26 cellular contexts compared by ENCODE assay signal in genomic region chr12:94218244-94218643, GRCh38.
"Had no signal": no experiment of that assay in that cellular context is flagged by ENCODE, and none has a peak within 500 bp of the region (broad histone marks: within the 10 kb centered on the region; RNA-seq: fewer than 3 reads in every experiment).

No MANE protein-coding gene starts in this region.

- H3K27ac ChIP-seq: adrenal gland, ascending aorta, esophagus squamous epithelium, gastrocnemius medialis, pancreas, psoas muscle, right atrium auricular region, spleen, upper lobe of left lung had no signal

- H3K4me1 Mint-ChIP-seq: central memory CD8-positive, alpha-beta T cell; nephron had no signal

- H3K4me3 Mint-ChIP-seq: activated naive CD8-positive, alpha-beta T cell; activated T-cell treated with anti-CD3 and anti-CD28 coated beads, Interleukin-2, amount 50 U/mL, for 4 hours; central memory CD8-positive, alpha-beta T cell; nephron; T-helper 17 cell had no signal

- ATAC-seq: activated T-cell treated with anti-CD3 and anti-CD28 coated beads, Interleukin-2, amount 50 U/mL, for 4 hours; gastrocnemius medialis; left ventricle myocardium superior; pancreas; psoas muscle; stimulated activated naive CD8-positive, alpha-beta T cell treated with anti-CD3 and anti-CD28 coated beads, Interleukin-15, Interleukin-2, amounts not matched to agents 100 U/mL and 50 U/mL, for 24 hours; T-helper 17 cell had no signal

- H3K9me3 ChIP-seq: adrenal gland, ascending aorta, esophagus squamous epithelium, gastrocnemius medialis, pancreas, psoas muscle, right atrium auricular region, spleen, upper lobe of left lung had no signal

- H3K27me3 ChIP-seq: adrenal gland, ascending aorta, esophagus squamous epithelium, gastrocnemius medialis, pancreas, right atrium auricular region, spleen, upper lobe of left lung had no signal

- H3K4me1 ChIP-seq: adrenal gland, ascending aorta, esophagus squamous epithelium, gastrocnemius medialis, pancreas, psoas muscle, right atrium auricular region, upper lobe of left lung had no signal

- H3K27ac Mint-ChIP-seq: activated naive CD8-positive, alpha-beta T cell; activated T-helper 2 cell treated with anti-CD3 and anti-CD28 coated beads, Interferon-gamma antibody, Interleukin-2, Interleukin-4, amounts not matched to agents 10 μg/mL and 5 μg/mL and 100 μg/mL, durations not matched to agents 14 hours and 24 hours and 36 hours; nephron; T-helper 17 cell had no signal

- DNase-seq: activated CD8-positive, alpha-beta memory T cell treated with anti-CD3 and anti-CD28 coated beads, Interleukin-2, amount 50 U/mL, for 48 hours; activated naive CD4-positive, alpha-beta T cell; activated T-cell treated with anti-CD3 and anti-CD28 coated beads, Interleukin-2, amount 50 U/mL, for 4 hours; adrenal gland; effector memory CD4-positive, alpha-beta T cell; esophagus squamous epithelium; gastrocnemius medialis; hippocampal formation; left ventricle myocardium superior; mammary epithelial cell; midbrain; pancreas; psoas muscle; spleen; stimulated activated CD4-positive, alpha-beta T cell treated with anti-CD3 and anti-CD28 coated beads, Interleukin-4, amount 100 ng/mL, for 1 hour; stimulated activated naive CD8-positive, alpha-beta T cell treated with anti-CD3 and anti-CD28 coated beads, Interleukin-15, Interleukin-2, amounts not matched to agents 100 U/mL and 50 U/mL, for 24 hours; T-helper 17 cell; upper lobe of left lung had no signal

- H3K9me3 Mint-ChIP-seq: activated T-cell treated with anti-CD3 and anti-CD28 coated beads, Interleukin-2, amount 50 U/mL, for 4 hours; activated T-helper 2 cell treated with anti-CD3 and anti-CD28 coated beads, Interferon-gamma antibody, Interleukin-2, Interleukin-4, amounts not matched to agents 10 μg/mL and 5 μg/mL and 100 μg/mL, durations not matched to agents 14 hours and 24 hours and 36 hours; central memory CD8-positive, alpha-beta T cell; nephron had no signal

- H3K27me3 Mint-ChIP-seq: activated naive CD8-positive, alpha-beta T cell; central memory CD8-positive, alpha-beta T cell; T-helper 17 cell had no signal

- FAIRE-seq: colon, endothelial cell of umbilical vein, pancreas had no signal

- H3K36me3 ChIP-seq: adrenal gland, ascending aorta, esophagus squamous epithelium, gastrocnemius medialis, pancreas, right atrium auricular region had no signal

- H3K4me3 ChIP-seq: adrenal gland, ascending aorta, esophagus squamous epithelium, gastrocnemius medialis, pancreas, psoas muscle, right atrium auricular region, spleen, upper lobe of left lung had no signal
